Comparison of ENCODE assay signal across 25 cellular contexts in genomic region chr1:178220094-178220493, GRCh38.
DNase-seq lines count a peak whose midpoint lies in the region; ATAC-seq and TF ChIP-seq lines count a peak whose summit lies in the region.
"Had no signal": no experiment of that assay in that cellular context is flagged by ENCODE, and none has a peak within 500 bp of the region (broad histone marks: within the 10 kb centered on the region; RNA-seq: fewer than 3 reads in every experiment).

No MANE protein-coding gene starts in this region.

- intact Hi-C loops in CD4-positive, alpha-beta T cell (cut with DNase I, micrococcal nuclease): no loop called here

- no peaks in the 10 kb centered on the region for H3K27me3 ChIP-seq in CD4-positive, alpha-beta T cell (ENCODE audit: control insufficient read depth, insufficient read depth, low read length)
- H3K27me3 ChIP-seq: SJSA1, testis had no signal

- no peaks in the 10 kb centered on the region for H3K36me3 Mint-ChIP-seq in mesothelial cell of epicardium
- no peaks in the 10 kb centered on the region for H3K36me3 Mint-ChIP-seq in CD4-positive, alpha-beta T cell (ENCODE audit: low read depth)
- no peaks in the 10 kb centered on the region for H3K36me3 Mint-ChIP-seq in activated T-helper 17 cell treated with anti-CD3 and anti-CD28 coated beads, Interleukin-2, amount 50 U/mL, for 72 hours (ENCODE audit: low read depth)
- H3K36me3 Mint-ChIP-seq: CD14-positive monocyte; stimulated activated memory B cell treated with anti-CD40 and anti-IgM and Interleukin-4, amounts not matched to agents 10 μg/mL and 1 μg/mL and 100 μg/mL, for 72 hours had no signal

- no peak for ATAC-seq in CD4-positive, alpha-beta T cell (ENCODE audit: poor library complexity)
- ATAC-seq in activated T-helper 17 cell treated with anti-CD3 and anti-CD28 coated beads, Interleukin-2, amount 50 U/mL, for 72 hours (replicated peaks): no peak
- ATAC-seq: activated naive CD8-positive, alpha-beta T cell treated with anti-CD3 and anti-CD28 coated beads, Interleukin-2, amount 50 U/mL, for 24 hours; GM12878; left lobe of liver; stimulated activated memory B cell treated with anti-CD40 and anti-IgM and Interleukin-4, amounts not matched to agents 10 μg/mL and 1 μg/mL and 100 μg/mL, for 72 hours had no signal

- in situ Hi-C loops in Caki2 (cut with HindIII; ENCODE audit: low pct_unique_long_range_greater_than_20kb, low sequenced_read_pairs): no loop called here

- H3K9me3 Mint-ChIP-seq in mesothelial cell of epicardium: peaks cover 7% of the 10 kb centered on the region
- H3K9me3 Mint-ChIP-seq in CD4-positive, alpha-beta T cell: peaks cover 6% of the 10 kb centered on the region
- H3K9me3 Mint-ChIP-seq in activated T-helper 17 cell treated with anti-CD3 and anti-CD28 coated beads, Interleukin-2, amount 50 U/mL, for 72 hours: peaks cover 3% of the 10 kb centered on the region
- H3K9me3 Mint-ChIP-seq: activated naive CD8-positive, alpha-beta T cell treated with anti-CD3 and anti-CD28 coated beads, Interleukin-2, amount 50 U/mL, for 24 hours; CD14-positive monocyte; dendritic cell treated with granulocyte-macrophage colony-stimulating factor and Interleukin-4, amounts not matched to agents 40 ng/mL and 50 ng/mL, for 4 days; nephron; stimulated activated memory B cell treated with anti-CD40 and anti-IgM and Interleukin-4, amounts not matched to agents 10 μg/mL and 1 μg/mL and 100 μg/mL, for 72 hours; T-helper 1 cell treated with Interleukin-12 subunit alpha and Interleukin-12 subunit beta and Interleukin-4 antibody, amounts not matched to agents 30 μg/mL and 1 μg/mL, for 36 hours had no signal

- H3K27ac Mint-ChIP-seq in mesothelial cell of epicardium: no peak overlapping the region
- H3K27ac Mint-ChIP-seq in CD4-positive, alpha-beta T cell: no peak overlapping the region
- H3K27ac Mint-ChIP-seq in activated T-helper 17 cell treated with anti-CD3 and anti-CD28 coated beads, Interleukin-2, amount 50 U/mL, for 72 hours: no peak overlapping the region
- H3K27ac Mint-ChIP-seq: activated CD4-positive, alpha-beta T cell treated with anti-CD3 and anti-CD28 coated beads, Interleukin-2, amount 10 ng/mL, durations not matched to agents 7 days and 5 days; activated naive CD8-positive, alpha-beta T cell treated with anti-CD3 and anti-CD28 coated beads, Interleukin-2, amount 50 U/mL, for 24 hours; dendritic cell treated with granulocyte-macrophage colony-stimulating factor and Interleukin-4, amounts not matched to agents 40 ng/mL and 50 ng/mL, for 4 days; nephron; stimulated activated memory B cell treated with anti-CD40 and anti-IgM and Interleukin-4, amounts not matched to agents 10 μg/mL and 1 μg/mL and 100 μg/mL, for 72 hours; T-helper 1 cell treated with Interleukin-12 subunit alpha and Interleukin-12 subunit beta and Interleukin-4 antibody, amounts not matched to agents 30 μg/mL and 1 μg/mL, for 36 hours had no signal

- no peaks in the 10 kb centered on the region for H3K4me1 Mint-ChIP-seq in mesothelial cell of epicardium
- H3K4me1 Mint-ChIP-seq in CD4-positive, alpha-beta T cell (ENCODE audit: low read depth): no peaks in the 10 kb centered on the region
- no peaks in the 10 kb centered on the region for H3K4me1 Mint-ChIP-seq in activated T-helper 17 cell treated with anti-CD3 and anti-CD28 coated beads, Interleukin-2, amount 50 U/mL, for 72 hours
- H3K4me1 Mint-ChIP-seq: activated CD4-positive, alpha-beta T cell treated with anti-CD3 and anti-CD28 coated beads, Interleukin-2, amount 10 ng/mL, durations not matched to agents 7 days and 5 days; activated naive CD8-positive, alpha-beta T cell treated with anti-CD3 and anti-CD28 coated beads, Interleukin-2, amount 50 U/mL, for 24 hours; nephron; stimulated activated memory B cell treated with anti-CD40 and anti-IgM and Interleukin-4, amounts not matched to agents 10 μg/mL and 1 μg/mL and 100 μg/mL, for 72 hours had no signal

- H3K27ac ChIP-seq in CD4-positive, alpha-beta T cell (ENCODE audit: low read depth, low read length): no peak overlapping the region
- H3K27ac ChIP-seq: KMS-11, SJSA1, testis had no signal

- POLR2A ChIA-PET in CD4-positive, alpha-beta T cell (lab: Charles Lee): no interaction called here

- no peak overlapping the region for H3K4me3 ChIP-seq in fibroblast of villous mesenchyme (ENCODE audit: low read depth, low read length)
- H3K4me3 ChIP-seq: GM12878, SJSA1, testis had no signal

- H3K4me3 Mint-ChIP-seq in mesothelial cell of epicardium: no peak overlapping the region
- H3K4me3 Mint-ChIP-seq in CD4-positive, alpha-beta T cell: no peak overlapping the region
- no peak overlapping the region for H3K4me3 Mint-ChIP-seq in activated T-helper 17 cell treated with anti-CD3 and anti-CD28 coated beads, Interleukin-2, amount 50 U/mL, for 72 hours
- H3K4me3 Mint-ChIP-seq: activated CD4-positive, alpha-beta T cell treated with anti-CD3 and anti-CD28 coated beads, Interleukin-2, amount 10 ng/mL, durations not matched to agents 7 days and 5 days; activated naive CD8-positive, alpha-beta T cell treated with anti-CD3 and anti-CD28 coated beads, Interleukin-2, amount 50 U/mL, for 24 hours; CD14-positive monocyte; dendritic cell treated with granulocyte-macrophage colony-stimulating factor and Interleukin-4, amounts not matched to agents 40 ng/mL and 50 ng/mL, for 4 days; nephron; stimulated activated memory B cell treated with anti-CD40 and anti-IgM and Interleukin-4, amounts not matched to agents 10 μg/mL and 1 μg/mL and 100 μg/mL, for 72 hours; T-helper 1 cell treated with Interleukin-12 subunit alpha and Interleukin-12 subunit beta and Interleukin-4 antibody, amounts not matched to agents 30 μg/mL and 1 μg/mL, for 36 hours had no signal

- TF ChIP-seq CTCF in fibroblast of villous mesenchyme (IDR thresholded peaks at IDR 0.05; ENCODE audit: insufficient read depth, low read depth, low read length): no peak
- no peak for TF ChIP-seq CTCF in mesothelial cell of epicardium (IDR thresholded peaks at IDR 0.05; ENCODE audit: unreplicated experiment)
- TF ChIP-seq CTCF in CD4-positive, alpha-beta T cell (IDR thresholded peaks at IDR 0.05): no peak

- H3K9me3 ChIP-seq in CD4-positive, alpha-beta T cell (ENCODE audit: control insufficient read depth, low read length): no peaks in the 10 kb centered on the region
- H3K9me3 ChIP-seq: SJSA1, testis had no signal

- DNase-seq in Caki2 (ENCODE audit: low read depth) (peak; percentile 31), LHCN-M2 (ENCODE audit: low read depth) (peak; percentile 45), amniotic epithelial cell (ENCODE audit: low read depth) (peak; percentile 71), fibroblast of villous mesenchyme (ENCODE audit: low read depth) (peak; percentile 16), mesothelial cell of epicardium (ENCODE audit: low spot score in 2 of 2, unreplicated experiment in 2 of 2) (no peak)
- no peak for DNase-seq in CD4-positive, alpha-beta T cell
- DNase-seq in activated CD8-positive, alpha-beta memory T cell treated with anti-CD3 and anti-CD28 coated beads, Interleukin-2, amount 50 U/mL, for 4 hours: no peak
- DNase-seq: activated CD4-positive, alpha-beta T cell treated with anti-CD3 and anti-CD28 coated beads, Interleukin-2, amount 10 ng/mL, durations not matched to agents 7 days and 5 days; activated effector memory CD4-positive, alpha-beta T cell treated with Interleukin-2 at 50 U/mL for 16 hours; activated naive CD8-positive, alpha-beta T cell treated with anti-CD3 and anti-CD28 coated beads, Interleukin-2, amount 50 U/mL, for 24 hours; midbrain; NCI-H524; posterior cingulate gyrus; stimulated activated CD4-positive, alpha-beta T cell treated with anti-CD3 and anti-CD28 coated beads, Interleukin-1b, Interleukin-23, amount 100 ng/mL, for 48 hours; testis had no signal

- H3K27me3 Mint-ChIP-seq in mesothelial cell of epicardium (ENCODE audit: low read depth): no peaks in the 10 kb centered on the region
- H3K27me3 Mint-ChIP-seq in CD4-positive, alpha-beta T cell: no peaks in the 10 kb centered on the region
- H3K27me3 Mint-ChIP-seq in activated T-helper 17 cell treated with anti-CD3 and anti-CD28 coated beads, Interleukin-2, amount 50 U/mL, for 72 hours: no peaks in the 10 kb centered on the region
- H3K27me3 Mint-ChIP-seq: activated CD4-positive, alpha-beta T cell treated with anti-CD3 and anti-CD28 coated beads, Interleukin-2, amount 10 ng/mL, durations not matched to agents 7 days and 5 days; activated naive CD8-positive, alpha-beta T cell treated with anti-CD3 and anti-CD28 coated beads, Interleukin-2, amount 50 U/mL, for 24 hours; dendritic cell treated with granulocyte-macrophage colony-stimulating factor and Interleukin-4, amounts not matched to agents 40 ng/mL and 50 ng/mL, for 4 days; stimulated activated memory B cell treated with anti-CD40 and anti-IgM and Interleukin-4, amounts not matched to agents 10 μg/mL and 1 μg/mL and 100 μg/mL, for 72 hours had no signal

- CTCF ChIA-PET in CD4-positive, alpha-beta T cell (lab: Charles Lee): no interaction called here

Comparison
In these comparisons a context has a peak if more than half of its experiments do, and no peak if none do; other contexts are left out.
1. DNase-seq: peak in Caki2 (single experiment), LHCN-M2 (single experiment), amniotic epithelial cell (single experiment) and fibroblast of villous mesenchyme (single experiment); none in mesothelial cell of epicardium (0 of 2), CD4-positive, alpha-beta T cell (0 of 10) and activated CD8-positive, alpha-beta memory T cell treated with anti-CD3 and anti-CD28 coated beads, Interleukin-2, amount 50 U/mL, for 4 hours (single experiment).